Comparison of ENCODE assay signal across 1 cellular context in the genomic region with DNA sequence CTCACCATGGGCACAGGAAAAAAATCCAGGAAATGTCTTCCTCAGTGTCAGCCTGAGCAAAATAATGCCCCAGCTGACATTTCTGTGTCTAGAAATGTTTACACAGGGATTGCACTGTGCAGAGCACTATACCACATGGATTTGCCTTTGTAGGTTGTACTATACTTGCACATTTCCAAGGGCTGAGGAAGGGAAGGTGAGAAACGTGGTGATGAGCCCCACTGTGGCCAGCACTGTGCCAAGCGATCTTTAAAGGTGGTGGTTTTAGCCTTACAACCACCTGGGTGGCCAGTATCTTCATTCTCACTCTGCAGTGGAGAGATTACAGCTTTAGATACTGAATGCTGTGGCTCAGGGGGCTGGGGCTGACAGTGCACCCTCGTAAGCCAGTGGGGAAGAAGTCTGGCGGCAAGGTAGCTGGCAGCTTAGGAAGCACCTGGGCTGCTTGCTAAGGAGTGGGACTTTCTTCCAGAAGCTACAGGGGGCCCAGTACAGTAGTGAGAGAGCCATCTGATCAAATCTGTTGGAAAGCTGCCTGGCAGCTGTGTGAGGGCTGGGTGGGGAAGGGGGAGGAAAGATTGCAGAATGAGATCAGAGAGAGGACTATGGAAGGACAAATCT.
TF ChIP-seq lines count a peak whose summit lies in the region.

No MANE protein-coding gene starts in this region.

TF ChIP-seq in HepG2, 621 proteins besides CTCF, POLR2A, EP300 and RAD21 (continued from another document and continues in another):
- TF ChIP-seq, protein P1, sequence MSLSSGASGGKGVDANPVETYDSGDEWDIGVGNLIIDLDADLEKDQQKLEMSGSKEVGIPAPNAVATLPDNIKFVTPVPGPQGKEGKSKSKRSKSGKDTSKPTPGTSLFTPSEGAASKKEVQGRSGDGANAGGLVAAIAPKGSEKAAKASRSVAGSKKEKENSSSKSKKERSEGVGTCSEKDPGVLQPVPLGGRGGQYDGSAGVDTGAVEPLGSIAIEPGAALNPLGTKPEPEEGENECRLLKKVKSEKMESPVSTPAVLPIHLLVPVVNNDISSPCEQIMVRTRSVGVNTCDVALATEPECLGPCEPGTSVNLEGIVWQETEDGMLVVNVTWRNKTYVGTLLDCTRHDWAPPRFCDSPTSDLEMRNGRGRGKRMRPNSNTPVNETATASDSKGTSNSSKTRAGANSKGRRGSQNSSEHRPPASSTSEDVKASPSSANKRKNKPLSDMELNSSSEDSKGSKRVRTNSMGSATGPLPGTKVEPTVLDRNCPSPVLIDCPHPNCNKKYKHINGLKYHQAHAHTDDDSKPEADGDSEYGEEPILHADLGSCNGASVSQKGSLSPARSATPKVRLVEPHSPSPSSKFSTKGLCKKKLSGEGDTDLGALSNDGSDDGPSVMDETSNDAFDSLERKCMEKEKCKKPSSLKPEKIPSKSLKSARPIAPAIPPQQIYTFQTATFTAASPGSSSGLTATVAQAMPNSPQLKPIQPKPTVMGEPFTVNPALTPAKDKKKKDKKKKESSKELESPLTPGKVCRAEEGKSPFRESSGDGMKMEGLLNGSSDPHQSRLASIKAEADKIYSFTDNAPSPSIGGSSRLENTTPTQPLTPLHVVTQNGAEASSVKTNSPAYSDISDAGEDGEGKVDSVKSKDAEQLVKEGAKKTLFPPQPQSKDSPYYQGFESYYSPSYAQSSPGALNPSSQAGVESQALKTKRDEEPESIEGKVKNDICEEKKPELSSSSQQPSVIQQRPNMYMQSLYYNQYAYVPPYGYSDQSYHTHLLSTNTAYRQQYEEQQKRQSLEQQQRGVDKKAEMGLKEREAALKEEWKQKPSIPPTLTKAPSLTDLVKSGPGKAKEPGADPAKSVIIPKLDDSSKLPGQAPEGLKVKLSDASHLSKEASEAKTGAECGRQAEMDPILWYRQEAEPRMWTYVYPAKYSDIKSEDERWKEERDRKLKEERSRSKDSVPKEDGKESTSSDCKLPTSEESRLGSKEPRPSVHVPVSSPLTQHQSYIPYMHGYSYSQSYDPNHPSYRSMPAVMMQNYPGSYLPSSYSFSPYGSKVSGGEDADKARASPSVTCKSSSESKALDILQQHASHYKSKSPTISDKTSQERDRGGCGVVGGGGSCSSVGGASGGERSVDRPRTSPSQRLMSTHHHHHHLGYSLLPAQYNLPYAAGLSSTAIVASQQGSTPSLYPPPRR (CRISPR knock-in tag; IDR thresholded peaks at IDR 0.05; ENCODE audit: borderline replicate concordance): no peak
- TF ChIP-seq CCAR2 (optimal IDR thresholded peaks at IDR 0.05; ENCODE audit: low read depth, low read length) (no peak), HOXA9 (CRISPR knock-in tag; IDR thresholded peaks at IDR 0.05; ENCODE audit: borderline replicate concordance) (no peak), MIXL1 (CRISPR knock-in tag; IDR thresholded peaks at IDR 0.05) (no peak), ZNF546 (CRISPR knock-in tag; conservative IDR thresholded peaks at IDR 0.05) (peak; percentile 77; the same call in 1 of the 2 replicates), SATB2 (CRISPR knock-in tag; IDR thresholded peaks at IDR 0.05) (no peak), ZNF841 (CRISPR knock-in tag; IDR thresholded peaks at IDR 0.05; ENCODE audit: borderline replicate concordance) (no peak), ZNF883 (CRISPR knock-in tag; IDR thresholded peaks at IDR 0.05; ENCODE audit: not compliant biosample characterization) (no peak), ZNF367 (CRISPR knock-in tag; IDR thresholded peaks at IDR 0.05; ENCODE audit: borderline replicate concordance) (no peak), FOXO1 (CRISPR knock-in tag; IDR thresholded peaks at IDR 0.05) (no peak), ZNF180 (CRISPR knock-in tag; IDR thresholded peaks at IDR 0.05; ENCODE audit: borderline replicate concordance, low read depth) (no peak), ZNF672 (CRISPR knock-in tag; IDR thresholded peaks at IDR 0.05) (no peak), SYNCRIP (IDR thresholded peaks at IDR 0.05; ENCODE audit: insufficient read depth, low read depth, low read length) (no peak), MED1 (CRISPR knock-in tag; IDR thresholded peaks at IDR 0.05) (0 out of 2 replicates have a peak, but pooled peaks have one; percentile 18), MEIS1 (CRISPR knock-in tag; IDR thresholded peaks at IDR 0.05; ENCODE audit: borderline replicate concordance) (no peak), KAT2B (IDR thresholded peaks at IDR 0.05; ENCODE audit: borderline replicate concordance, low read depth, low read length) (no peak), HNF4G (IDR thresholded peaks at IDR 0.05; ENCODE audit: borderline replicate concordance, low read depth, low read length) (no peak), HNF4G (CRISPR knock-in tag; IDR thresholded peaks at IDR 0.05; ENCODE audit: borderline replicate concordance, low read depth) (no peak), ZNF430 (CRISPR knock-in tag; IDR thresholded peaks at IDR 0.05) (0 out of 2 replicates have a peak, but pooled peaks have one; percentile 35), ZNF570 (CRISPR knock-in tag; IDR thresholded peaks at IDR 0.05; ENCODE audit: borderline replicate concordance) (no peak), MLLT10 (CRISPR knock-in tag; IDR thresholded peaks at IDR 0.05) (no peak), CEBPG (CRISPR knock-in tag; IDR thresholded peaks at IDR 0.05) (peak; percentile 51), GZF1 (CRISPR knock-in tag; IDR thresholded peaks at IDR 0.05) (no peak), ZNF530 (CRISPR knock-in tag; IDR thresholded peaks at IDR 0.05; ENCODE audit: low read depth) (no peak), SMARCE1 (IDR thresholded peaks at IDR 0.05; ENCODE audit: borderline replicate concordance) (no peak), TCF7 (IDR thresholded peaks at IDR 0.05; ENCODE audit: low read depth) (no peak), KDM6A (CRISPR knock-in tag; IDR thresholded peaks at IDR 0.05; ENCODE audit: low read depth) (no peak), ZKSCAN1 (IDR thresholded peaks at IDR 0.05; ENCODE audit: low read length) (no peak), FLYWCH1 (CRISPR knock-in tag; IDR thresholded peaks at IDR 0.05) (no peak), SMAD1 (CRISPR knock-in tag; IDR thresholded peaks at IDR 0.05; ENCODE audit: borderline replicate concordance, low read depth) (no peak), ZSCAN22 (CRISPR knock-in tag; IDR thresholded peaks at IDR 0.05) (no peak), ZBTB42 (CRISPR knock-in tag; IDR thresholded peaks at IDR 0.05) (no peak), PHF20 (CRISPR knock-in tag; IDR thresholded peaks at IDR 0.05) (no peak), ZNF30 (CRISPR knock-in tag; IDR thresholded peaks at IDR 0.05) (no peak), MAFF (IDR thresholded peaks at IDR 0.05; ENCODE audit: low read depth, low read length) (no peak), JUN (CRISPR knock-in tag; IDR thresholded peaks at IDR 0.05) (no peak), ZMYM4 (CRISPR knock-in tag; IDR thresholded peaks at IDR 0.05) (no peak), ZFP62 (CRISPR knock-in tag; IDR thresholded peaks at IDR 0.05) (no peak), KDM2A (CRISPR knock-in tag; IDR thresholded peaks at IDR 0.05; ENCODE audit: borderline replicate concordance, low read depth) (no peak)
- TF ChIP-seq, protein P2, sequence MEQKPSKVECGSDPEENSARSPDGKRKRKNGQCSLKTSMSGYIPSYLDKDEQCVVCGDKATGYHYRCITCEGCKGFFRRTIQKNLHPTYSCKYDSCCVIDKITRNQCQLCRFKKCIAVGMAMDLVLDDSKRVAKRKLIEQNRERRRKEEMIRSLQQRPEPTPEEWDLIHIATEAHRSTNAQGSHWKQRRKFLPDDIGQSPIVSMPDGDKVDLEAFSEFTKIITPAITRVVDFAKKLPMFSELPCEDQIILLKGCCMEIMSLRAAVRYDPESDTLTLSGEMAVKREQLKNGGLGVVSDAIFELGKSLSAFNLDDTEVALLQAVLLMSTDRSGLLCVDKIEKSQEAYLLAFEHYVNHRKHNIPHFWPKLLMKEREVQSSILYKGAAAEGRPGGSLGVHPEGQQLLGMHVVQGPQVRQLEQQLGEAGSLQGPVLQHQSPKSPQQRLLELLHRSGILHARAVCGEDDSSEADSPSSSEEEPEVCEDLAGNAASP (CRISPR knock-in tag; IDR thresholded peaks at IDR 0.05; ENCODE audit: borderline replicate concordance): no peak
- TF ChIP-seq, protein P3, sequence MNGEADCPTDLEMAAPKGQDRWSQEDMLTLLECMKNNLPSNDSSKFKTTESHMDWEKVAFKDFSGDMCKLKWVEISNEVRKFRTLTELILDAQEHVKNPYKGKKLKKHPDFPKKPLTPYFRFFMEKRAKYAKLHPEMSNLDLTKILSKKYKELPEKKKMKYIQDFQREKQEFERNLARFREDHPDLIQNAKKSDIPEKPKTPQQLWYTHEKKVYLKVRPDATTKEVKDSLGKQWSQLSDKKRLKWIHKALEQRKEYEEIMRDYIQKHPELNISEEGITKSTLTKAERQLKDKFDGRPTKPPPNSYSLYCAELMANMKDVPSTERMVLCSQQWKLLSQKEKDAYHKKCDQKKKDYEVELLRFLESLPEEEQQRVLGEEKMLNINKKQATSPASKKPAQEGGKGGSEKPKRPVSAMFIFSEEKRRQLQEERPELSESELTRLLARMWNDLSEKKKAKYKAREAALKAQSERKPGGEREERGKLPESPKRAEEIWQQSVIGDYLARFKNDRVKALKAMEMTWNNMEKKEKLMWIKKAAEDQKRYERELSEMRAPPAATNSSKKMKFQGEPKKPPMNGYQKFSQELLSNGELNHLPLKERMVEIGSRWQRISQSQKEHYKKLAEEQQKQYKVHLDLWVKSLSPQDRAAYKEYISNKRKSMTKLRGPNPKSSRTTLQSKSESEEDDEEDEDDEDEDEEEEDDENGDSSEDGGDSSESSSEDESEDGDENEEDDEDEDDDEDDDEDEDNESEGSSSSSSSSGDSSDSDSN (CRISPR knock-in tag; IDR thresholded peaks at IDR 0.05): no peak
- TF ChIP-seq, protein P4, sequence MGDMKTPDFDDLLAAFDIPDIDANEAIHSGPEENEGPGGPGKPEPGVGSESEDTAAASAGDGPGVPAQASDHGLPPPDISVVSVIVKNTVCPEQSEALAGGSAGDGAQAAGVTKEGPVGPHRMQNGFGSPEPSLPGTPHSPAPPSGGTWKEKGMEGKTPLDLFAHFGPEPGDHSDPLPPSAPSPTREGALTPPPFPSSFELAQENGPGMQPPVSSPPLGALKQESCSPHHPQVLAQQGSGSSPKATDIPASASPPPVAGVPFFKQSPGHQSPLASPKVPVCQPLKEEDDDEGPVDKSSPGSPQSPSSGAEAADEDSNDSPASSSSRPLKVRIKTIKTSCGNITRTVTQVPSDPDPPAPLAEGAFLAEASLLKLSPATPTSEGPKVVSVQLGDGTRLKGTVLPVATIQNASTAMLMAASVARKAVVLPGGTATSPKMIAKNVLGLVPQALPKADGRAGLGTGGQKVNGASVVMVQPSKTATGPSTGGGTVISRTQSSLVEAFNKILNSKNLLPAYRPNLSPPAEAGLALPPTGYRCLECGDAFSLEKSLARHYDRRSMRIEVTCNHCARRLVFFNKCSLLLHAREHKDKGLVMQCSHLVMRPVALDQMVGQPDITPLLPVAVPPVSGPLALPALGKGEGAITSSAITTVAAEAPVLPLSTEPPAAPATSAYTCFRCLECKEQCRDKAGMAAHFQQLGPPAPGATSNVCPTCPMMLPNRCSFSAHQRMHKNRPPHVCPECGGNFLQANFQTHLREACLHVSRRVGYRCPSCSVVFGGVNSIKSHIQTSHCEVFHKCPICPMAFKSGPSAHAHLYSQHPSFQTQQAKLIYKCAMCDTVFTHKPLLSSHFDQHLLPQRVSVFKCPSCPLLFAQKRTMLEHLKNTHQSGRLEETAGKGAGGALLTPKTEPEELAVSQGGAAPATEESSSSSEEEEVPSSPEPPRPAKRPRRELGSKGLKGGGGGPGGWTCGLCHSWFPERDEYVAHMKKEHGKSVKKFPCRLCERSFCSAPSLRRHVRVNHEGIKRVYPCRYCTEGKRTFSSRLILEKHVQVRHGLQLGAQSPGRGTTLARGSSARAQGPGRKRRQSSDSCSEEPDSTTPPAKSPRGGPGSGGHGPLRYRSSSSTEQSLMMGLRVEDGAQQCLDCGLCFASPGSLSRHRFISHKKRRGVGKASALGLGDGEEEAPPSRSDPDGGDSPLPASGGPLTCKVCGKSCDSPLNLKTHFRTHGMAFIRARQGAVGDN (CRISPR knock-in tag; IDR thresholded peaks at IDR 0.05): peak; percentile 35; the same call in 1 of the 2 replicates
- TF ChIP-seq, protein P5, sequence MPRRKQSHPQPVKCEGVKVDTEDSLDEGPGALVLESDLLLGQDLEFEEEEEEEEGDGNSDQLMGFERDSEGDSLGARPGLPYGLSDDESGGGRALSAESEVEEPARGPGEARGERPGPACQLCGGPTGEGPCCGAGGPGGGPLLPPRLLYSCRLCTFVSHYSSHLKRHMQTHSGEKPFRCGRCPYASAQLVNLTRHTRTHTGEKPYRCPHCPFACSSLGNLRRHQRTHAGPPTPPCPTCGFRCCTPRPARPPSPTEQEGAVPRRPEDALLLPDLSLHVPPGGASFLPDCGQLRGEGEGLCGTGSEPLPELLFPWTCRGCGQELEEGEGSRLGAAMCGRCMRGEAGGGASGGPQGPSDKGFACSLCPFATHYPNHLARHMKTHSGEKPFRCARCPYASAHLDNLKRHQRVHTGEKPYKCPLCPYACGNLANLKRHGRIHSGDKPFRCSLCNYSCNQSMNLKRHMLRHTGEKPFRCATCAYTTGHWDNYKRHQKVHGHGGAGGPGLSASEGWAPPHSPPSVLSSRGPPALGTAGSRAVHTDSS (CRISPR knock-in tag; conservative IDR thresholded peaks at IDR 0.05): no peak
- TF ChIP-seq, protein P6, sequence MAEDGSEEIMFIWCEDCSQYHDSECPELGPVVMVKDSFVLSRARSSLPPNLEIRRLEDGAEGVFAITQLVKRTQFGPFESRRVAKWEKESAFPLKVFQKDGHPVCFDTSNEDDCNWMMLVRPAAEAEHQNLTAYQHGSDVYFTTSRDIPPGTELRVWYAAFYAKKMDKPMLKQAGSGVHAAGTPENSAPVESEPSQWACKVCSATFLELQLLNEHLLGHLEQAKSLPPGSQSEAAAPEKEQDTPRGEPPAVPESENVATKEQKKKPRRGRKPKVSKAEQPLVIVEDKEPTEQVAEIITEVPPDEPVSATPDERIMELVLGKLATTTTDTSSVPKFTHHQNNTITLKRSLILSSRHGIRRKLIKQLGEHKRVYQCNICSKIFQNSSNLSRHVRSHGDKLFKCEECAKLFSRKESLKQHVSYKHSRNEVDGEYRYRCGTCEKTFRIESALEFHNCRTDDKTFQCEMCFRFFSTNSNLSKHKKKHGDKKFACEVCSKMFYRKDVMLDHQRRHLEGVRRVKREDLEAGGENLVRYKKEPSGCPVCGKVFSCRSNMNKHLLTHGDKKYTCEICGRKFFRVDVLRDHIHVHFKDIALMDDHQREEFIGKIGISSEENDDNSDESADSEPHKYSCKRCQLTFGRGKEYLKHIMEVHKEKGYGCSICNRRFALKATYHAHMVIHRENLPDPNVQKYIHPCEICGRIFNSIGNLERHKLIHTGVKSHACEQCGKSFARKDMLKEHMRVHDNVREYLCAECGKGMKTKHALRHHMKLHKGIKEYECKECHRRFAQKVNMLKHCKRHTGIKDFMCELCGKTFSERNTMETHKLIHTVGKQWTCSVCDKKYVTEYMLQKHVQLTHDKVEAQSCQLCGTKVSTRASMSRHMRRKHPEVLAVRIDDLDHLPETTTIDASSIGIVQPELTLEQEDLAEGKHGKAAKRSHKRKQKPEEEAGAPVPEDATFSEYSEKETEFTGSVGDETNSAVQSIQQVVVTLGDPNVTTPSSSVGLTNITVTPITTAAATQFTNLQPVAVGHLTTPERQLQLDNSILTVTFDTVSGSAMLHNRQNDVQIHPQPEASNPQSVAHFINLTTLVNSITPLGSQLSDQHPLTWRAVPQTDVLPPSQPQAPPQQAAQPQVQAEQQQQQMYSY (CRISPR knock-in tag; IDR thresholded peaks at IDR 0.05): no peak
- TF ChIP-seq, protein P7, sequence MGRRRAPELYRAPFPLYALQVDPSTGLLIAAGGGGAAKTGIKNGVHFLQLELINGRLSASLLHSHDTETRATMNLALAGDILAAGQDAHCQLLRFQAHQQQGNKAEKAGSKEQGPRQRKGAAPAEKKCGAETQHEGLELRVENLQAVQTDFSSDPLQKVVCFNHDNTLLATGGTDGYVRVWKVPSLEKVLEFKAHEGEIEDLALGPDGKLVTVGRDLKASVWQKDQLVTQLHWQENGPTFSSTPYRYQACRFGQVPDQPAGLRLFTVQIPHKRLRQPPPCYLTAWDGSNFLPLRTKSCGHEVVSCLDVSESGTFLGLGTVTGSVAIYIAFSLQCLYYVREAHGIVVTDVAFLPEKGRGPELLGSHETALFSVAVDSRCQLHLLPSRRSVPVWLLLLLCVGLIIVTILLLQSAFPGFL (CRISPR knock-in tag; IDR thresholded peaks at IDR 0.05): no peak
